In genomic region chr18:79544386-79544963, GRCh38 we compare ENCODE assay signal across 1 cellular context.
TF ChIP-seq lines count a peak whose summit lies in the region.

No MANE protein-coding gene starts in this region.

TF ChIP-seq in H1, 55 proteins besides CTCF, POLR2A, EP300 and RAD21:
- no peak for TF ChIP-seq KDM1A (IDR thresholded peaks at IDR 0.05; ENCODE audit: borderline replicate concordance, low read length)
- no peak for TF ChIP-seq BRCA1 (IDR thresholded peaks at IDR 0.05; ENCODE audit: low read depth, low read length)
- TF ChIP-seq CHD2 (IDR thresholded peaks at IDR 0.05; ENCODE audit: low read length) = no peak
- no peak for TF ChIP-seq TBP (IDR thresholded peaks at IDR 0.05; ENCODE audit: low read depth, low read length)
- no peak for TF ChIP-seq SP1 (IDR thresholded peaks at IDR 0.05; ENCODE audit: low read depth, low read length)
